Comparison of ENCODE assay signal across 8 cellular contexts in genomic region chr18:51537487-51537886, GRCh38.
A peak's percentile ranks its signal among the peaks of the same experiment; 100 is the strongest.
DNase-seq lines count a peak whose midpoint lies in the region; ATAC-seq, FAIRE-seq and TF ChIP-seq lines count a peak whose summit lies in the region.

No MANE protein-coding gene starts in this region.

- POLR2A ChIA-PET in A549 (lab: Yijun Ruan, JAX) = no interaction called here

- peak; percentile 22 to 32; a peak in 2 of 5 replicates for TF ChIP-seq RAD21 in A549 (conservative IDR thresholded peaks at IDR 0.05 in 1 of 2, IDR thresholded peaks at IDR 0.05 in 1 of 2)
- TF ChIP-seq RAD21 in Ishikawa (IDR thresholded peaks at IDR 0.05; ENCODE audit: low read depth) = peak; percentile 26; the same call in 1 of the 2 replicates

- TF ChIP-seq CTCF in A549 (IDR thresholded peaks at IDR 0.05) = no peak
- TF ChIP-seq CTCF in thyroid gland (IDR thresholded peaks at IDR 0.05) = no peak

- CTCF ChIA-PET in A549 (lab: Yijun Ruan, JAX) = interaction anchor here (0.8 kb wide), 1 partner anchor 82 kb away, joined by 3 read pairs; no protein-coding TSS in a partner anchor

- H3K4me2 ChIP-seq in A549 = no peak overlapping the region; the same call in 2 of the 3 replicates

- DNase-seq in A549 (ENCODE audit: low read depth in 1 of 2, low spot score in 1 of 2) = peak in 1 of 2 experiments; percentile 40
- peak; percentile 57 for DNase-seq in left ventricle myocardium superior
- DNase-seq in thyroid gland = peak; percentile 28 to 30
- no peak for DNase-seq in stimulated activated CD8-positive, alpha-beta memory T cell treated with anti-CD3 and anti-CD28 coated beads, Interleukin-4, amount 100 ng/mL, for 48 hours

- H3K36me3 ChIP-seq in thyroid gland = no peaks in the 10 kb centered on the region

- H3K4me3 ChIP-seq in A549 (no peak overlapping the region), thyroid gland (replicated peaks in 1 of 3) (no peak overlapping the region)

- WGBS in A549 (ENCODE audit: missing lambda C conversion rate) = 11% methylated on average over 6 of the region's 6 CpGs
- WGBS in thyroid gland, 2 donors = 11 to 16% methylated on average over 6 of the region's 6 CpGs

- no peaks in the 10 kb centered on the region; the same call in 2 of the 3 replicates for H3K9me3 ChIP-seq in A549
- no peaks in the 10 kb centered on the region for H3K9me3 ChIP-seq in thyroid gland

- intact Hi-C loops in left ventricle myocardium superior (cut with micrococcal nuclease) (loop anchor here (5.0 kb wide), 1 partner anchor 425 kb away; no protein-coding TSS in a partner anchor), thyroid gland (cut with DNase I) (no loop called here)

- H3K4me1 ChIP-seq in A549 (no peaks in the 10 kb centered on the region), thyroid gland (no peaks in the 10 kb centered on the region)

- H3K27ac ChIP-seq in A549 (no peak overlapping the region), thyroid gland (no peak overlapping the region)

- TF ChIP-seq POLR2A in A549 (IDR thresholded peaks at IDR 0.05; ENCODE audit: low read length) (no peak), thyroid gland (IDR thresholded peaks at IDR 0.05) (no peak)

- ATAC-seq in A549 (peak in 1 of 2 experiments; percentile 56; a peak in 2 of 6 replicates), GM19351 (IDR thresholded peaks at IDR 0.05; ENCODE audit: unreplicated experiment) (peak; percentile 83), SK-N-SH treated with all-trans-retinoic acid at 6 μM for 48 hours (peak; percentile 74), left ventricle myocardium superior (peak; percentile 89), HG02970 (IDR thresholded peaks at IDR 0.05; ENCODE audit: low FRiP score, unreplicated experiment) (no peak)

- no peak for TF ChIP-seq EP300 in A549 (IDR thresholded peaks at IDR 0.05)
- TF ChIP-seq EP300 in Ishikawa (IDR thresholded peaks at IDR 0.05; ENCODE audit: borderline replicate concordance) = no peak

- no peak for FAIRE-seq in A549 (lab: Jason Lieb, UNC)

- H3K27me3 ChIP-seq in thyroid gland = no peaks in the 10 kb centered on the region

TF ChIP-seq in A549, 52 proteins besides CTCF, POLR2A, EP300 and RAD21:
- TF ChIP-seq REST (IDR thresholded peaks at IDR 0.05) = no peak
- TF ChIP-seq CHD2 (IDR thresholded peaks at IDR 0.05; ENCODE audit: low read length, partially characterized antibody) = no peak
- peak; percentile 28; the same call in 1 of the 3 replicates for TF ChIP-seq SMC3 (IDR thresholded peaks at IDR 0.05)
- no peak for TF ChIP-seq KDM1A (IDR thresholded peaks at IDR 0.05; ENCODE audit: low read depth)

TF ChIP-seq in Ishikawa, 13 proteins besides CTCF, POLR2A, EP300 and RAD21:
- TF ChIP-seq TAF1 (IDR thresholded peaks at IDR 0.05; ENCODE audit: low read depth) (no peak), YY1 (IDR thresholded peaks at IDR 0.05; ENCODE audit: low read depth) (no peak), TEAD4 (IDR thresholded peaks at IDR 0.05) (no peak), REST (IDR thresholded peaks at IDR 0.05; ENCODE audit: low read depth) (no peak), NFIC (IDR thresholded peaks at IDR 0.05) (no peak), FOXM1 (IDR thresholded peaks at IDR 0.05; ENCODE audit: borderline replicate concordance, low read depth) (no peak), CREB1 (IDR thresholded peaks at IDR 0.05; ENCODE audit: low read depth) (no peak), EGR1 (IDR thresholded peaks at IDR 0.05) (no peak), MAX (IDR thresholded peaks at IDR 0.05) (no peak), ZBTB7A (IDR thresholded peaks at IDR 0.05; ENCODE audit: low read depth) (no peak), TCF12 (IDR thresholded peaks at IDR 0.05; ENCODE audit: low read depth) (no peak), CEBPB (IDR thresholded peaks at IDR 0.05) (no peak)
- TF ChIP-seq, protein P1, sequence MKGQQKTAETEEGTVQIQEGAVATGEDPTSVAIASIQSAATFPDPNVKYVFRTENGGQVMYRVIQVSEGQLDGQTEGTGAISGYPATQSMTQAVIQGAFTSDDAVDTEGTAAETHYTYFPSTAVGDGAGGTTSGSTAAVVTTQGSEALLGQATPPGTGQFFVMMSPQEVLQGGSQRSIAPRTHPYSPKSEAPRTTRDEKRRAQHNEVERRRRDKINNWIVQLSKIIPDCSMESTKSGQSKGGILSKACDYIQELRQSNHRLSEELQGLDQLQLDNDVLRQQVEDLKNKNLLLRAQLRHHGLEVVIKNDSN (IDR thresholded peaks at IDR 0.05) = no peak

TF ChIP-seq in SK-N-SH treated with all-trans-retinoic acid at 6 μM for 48 hours, 23 proteins besides CTCF, POLR2A, EP300 and RAD21:
- no peak for TF ChIP-seq GLIS3 (CRISPR knock-in tag; IDR thresholded peaks at IDR 0.05)
- TF ChIP-seq TSHZ2 (CRISPR knock-in tag; IDR thresholded peaks at IDR 0.05) = no peak
- TF ChIP-seq TOX (CRISPR knock-in tag; IDR thresholded peaks at IDR 0.05; ENCODE audit: borderline replicate concordance) = no peak
- TF ChIP-seq, protein P2, sequence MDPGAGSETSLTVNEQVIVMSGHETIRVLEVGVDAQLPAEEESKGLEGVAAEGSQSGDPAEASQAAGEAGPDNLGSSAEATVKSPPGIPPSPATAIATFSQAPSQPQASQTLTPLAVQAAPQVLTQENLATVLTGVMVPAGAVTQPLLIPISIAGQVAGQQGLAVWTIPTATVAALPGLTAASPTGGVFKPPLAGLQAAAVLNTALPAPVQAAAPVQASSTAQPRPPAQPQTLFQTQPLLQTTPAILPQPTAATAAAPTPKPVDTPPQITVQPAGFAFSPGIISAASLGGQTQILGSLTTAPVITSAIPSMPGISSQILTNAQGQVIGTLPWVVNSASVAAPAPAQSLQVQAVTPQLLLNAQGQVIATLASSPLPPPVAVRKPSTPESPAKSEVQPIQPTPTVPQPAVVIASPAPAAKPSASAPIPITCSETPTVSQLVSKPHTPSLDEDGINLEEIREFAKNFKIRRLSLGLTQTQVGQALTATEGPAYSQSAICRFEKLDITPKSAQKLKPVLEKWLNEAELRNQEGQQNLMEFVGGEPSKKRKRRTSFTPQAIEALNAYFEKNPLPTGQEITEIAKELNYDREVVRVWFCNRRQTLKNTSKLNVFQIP (CRISPR knock-in tag; IDR thresholded peaks at IDR 0.05; ENCODE audit: borderline replicate concordance, low read depth) = no peak
- TF ChIP-seq, protein P3, sequence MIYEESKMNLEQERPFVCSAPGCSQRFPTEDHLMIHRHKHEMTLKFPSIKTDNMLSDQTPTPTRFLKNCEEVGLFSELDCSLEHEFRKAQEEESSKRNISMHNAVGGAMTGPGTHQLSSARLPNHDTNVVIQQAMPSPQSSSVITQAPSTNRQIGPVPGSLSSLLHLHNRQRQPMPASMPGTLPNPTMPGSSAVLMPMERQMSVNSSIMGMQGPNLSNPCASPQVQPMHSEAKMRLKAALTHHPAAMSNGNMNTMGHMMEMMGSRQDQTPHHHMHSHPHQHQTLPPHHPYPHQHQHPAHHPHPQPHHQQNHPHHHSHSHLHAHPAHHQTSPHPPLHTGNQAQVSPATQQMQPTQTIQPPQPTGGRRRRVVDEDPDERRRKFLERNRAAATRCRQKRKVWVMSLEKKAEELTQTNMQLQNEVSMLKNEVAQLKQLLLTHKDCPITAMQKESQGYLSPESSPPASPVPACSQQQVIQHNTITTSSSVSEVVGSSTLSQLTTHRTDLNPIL (CRISPR knock-in tag; IDR thresholded peaks at IDR 0.05; ENCODE audit: low read depth) = no peak
